8 cellular contexts compared by ENCODE assay signal in genomic region chr1:8816306-8816705, GRCh38. TPM values are rescaled to one million over a fixed set of nuclear protein-coding genes. Genes with fewer than 3 reads are reported as not detected.
DNase-seq lines count a peak whose midpoint lies in the region; ATAC-seq and TF ChIP-seq lines count a peak whose summit lies in the region.

No MANE protein-coding gene starts in this region.

- no peak for TF ChIP-seq EP300 in upper lobe of left lung (IDR thresholded peaks at IDR 0.05)

- peak overlapping the region; percentile 89 for H3K9ac ChIP-seq in HUES64 (ENCODE audit: low read depth, low read length)

- ATAC-seq in lower lobe of right lung, result no peak
- no peak for ATAC-seq in upper lobe of left lung (ENCODE audit: low FRiP score in 2 of 2)
- ATAC-seq in GM21576 (IDR thresholded peaks at IDR 0.05; ENCODE audit: unreplicated experiment), result no peak

- H3K9me3 ChIP-seq in HUES64 (ENCODE audit: insufficient read depth, low read depth, low read length) (no peaks in the 10 kb centered on the region), lower lobe of right lung (no peaks in the 10 kb centered on the region), upper lobe of left lung (no peaks in the 10 kb centered on the region)

- no peaks in the 10 kb centered on the region for H3K36me3 Mint-ChIP-seq in CD14-positive monocyte
- no peaks in the 10 kb centered on the region for H3K36me3 Mint-ChIP-seq in brain

- DNase-seq in CD14-positive monocyte (ENCODE audit: low spot score) (no peak), lower lobe of right lung (no peak), upper lobe of left lung (no peak), LoVo (ENCODE audit: low spot score) (no peak), SHP77 (lab: John Stamatoyannopoulos, UW) (no peak)

- H3K27me3 Mint-ChIP-seq in CD14-positive monocyte (ENCODE audit: low read depth in 3 of 3) (peaks cover 0 to 2% (median 1%) of the 10 kb centered on the region in 3 donors), brain (peaks cover 17% of the 10 kb centered on the region)

- no peaks in the 10 kb centered on the region for H3K36me3 ChIP-seq in HUES64 (ENCODE audit: insufficient read depth, low read length)
- H3K36me3 ChIP-seq in lower lobe of right lung, result no peaks in the 10 kb centered on the region
- H3K36me3 ChIP-seq in upper lobe of left lung, result no peaks in the 10 kb centered on the region

- no peak for TF ChIP-seq POLR2A in upper lobe of left lung (IDR thresholded peaks at IDR 0.05)

- H3K27ac ChIP-seq in HUES64 (ENCODE audit: low read depth, low read length) (peak overlapping the region; percentile 86; the same call in 1 of the 2 replicates), lower lobe of right lung (peak overlapping the region; percentile 91), upper lobe of left lung (peak overlapping the region; percentile 92 to 97 (median 94))

- H3K27me3 ChIP-seq in HUES64 (ENCODE audit: insufficient read depth, low read length) (no peaks in the 10 kb centered on the region), lower lobe of right lung (ENCODE audit: low read depth) (no peaks in the 10 kb centered on the region), upper lobe of left lung (no peaks in the 10 kb centered on the region)

- H3K9me3 Mint-ChIP-seq in CD14-positive monocyte (no peaks in the 10 kb centered on the region), brain (no peaks in the 10 kb centered on the region)

- peaks cover 31% of the 10 kb centered on the region for H3K4me1 ChIP-seq in HUES64 (ENCODE audit: insufficient read depth, low read length)
- H3K4me1 ChIP-seq in lower lobe of right lung, result peaks cover 43% of the 10 kb centered on the region
- peaks cover 31 to 61% (median 38%) of the 10 kb centered on the region in 4 donors for H3K4me1 ChIP-seq in upper lobe of left lung

- 0% methylated on average over 2 of the region's 2 CpGs for WGBS in HUES64
- WGBS in upper lobe of left lung, 2 donors, result 2 to 3% methylated on average over 2 of the region's 2 CpGs

- TF ChIP-seq CTCF in CD14-positive monocyte (IDR thresholded peaks at IDR 0.05) (no peak), brain (conservative IDR thresholded peaks at IDR 0.05) (no peak), lower lobe of right lung (IDR thresholded peaks at IDR 0.05) (no peak), upper lobe of left lung (IDR thresholded peaks at IDR 0.05) (no peak)

- H3K27ac Mint-ChIP-seq in CD14-positive monocyte, result peak overlapping the region in 6 of 7 donors; percentile 91 to 98 (median 96)
- peak overlapping the region; percentile 97 to 100 (median 99) for H3K27ac Mint-ChIP-seq in brain

- intact Hi-C loops in CD14-positive monocyte (cut with micrococcal nuclease), result no loop called here
- intact Hi-C loops in lower lobe of right lung (cut with DNase I), result no loop called here

- peak overlapping the region; percentile 91 to 96 for H3K4me3 Mint-ChIP-seq in CD14-positive monocyte
- H3K4me3 Mint-ChIP-seq in brain, result peak overlapping the region; percentile 92 to 100 (median 98)

- peak overlapping the region; percentile 94 for H3K4me3 ChIP-seq in HUES64 (ENCODE audit: low read length)
- peak overlapping the region; percentile 89 for H3K4me3 ChIP-seq in lower lobe of right lung
- peak overlapping the region in 3 of 4 donors; percentile 62 to 84 (median 80) for H3K4me3 ChIP-seq in upper lobe of left lung

- H3K4me1 Mint-ChIP-seq in CD14-positive monocyte (peaks cover 32% of the 10 kb centered on the region), brain (peaks cover 64% of the 10 kb centered on the region)

RNA-seq across cellular contexts. Expression of gene RERE, which starts 1.1 kb away (rescaled TPM):
- polyA plus RNA-seq in CD14-positive monocyte (1 to 10 TPM; 1.2 to 3.8 TPM), brain (ENCODE audit: insufficient read depth, low read depth, low replicate concordance) (103 TPM)
- polyA plus RNA-seq in HUES64 (2013, experiment 1 of 2), result 61.9 TPM
- polyA plus RNA-seq in HUES64 (2013, experiment 2 of 2), result 62.1 TPM
- total RNA-seq in lower lobe of right lung (88.5 TPM), upper lobe of left lung (100 to 1,000 TPM in 4 of 6 donors, 10 to 100 TPM in 2; 75.5 to 222 (median 104) TPM)
